17 cellular contexts compared by ENCODE assay signal in genomic region chr10:7686351-7687171, GRCh38. TPM values are rescaled to one million over a fixed set of nuclear protein-coding genes. Genes with fewer than 3 reads are reported as not detected.
A peak's percentile ranks its signal among the peaks of the same experiment; 100 is the strongest.
DNase-seq lines count a peak whose midpoint lies in the region; ATAC-seq and TF ChIP-seq lines count a peak whose summit lies in the region.
"Had no signal": no experiment of that assay in that cellular context is flagged by ENCODE, and none has a peak within 500 bp of the region (broad histone marks: within the 10 kb centered on the region; RNA-seq: fewer than 3 reads in every experiment).

No MANE protein-coding gene starts in this region.

- TF ChIP-seq EP300 in suprapubic skin (IDR thresholded peaks at IDR 0.05): no peak

- H3K36me3 Mint-ChIP-seq in activated CD4-positive, alpha-beta T cell treated with anti-CD3 and anti-CD28 coated beads for 36 hours (ENCODE audit: low read depth): peaks cover 2% of the 10 kb centered on the region

- no peak overlapping the region for H3K9ac ChIP-seq in subcutaneous abdominal adipose tissue (ENCODE audit: low read length in 5 of 5)

- peak; percentile 8 for ATAC-seq in activated CD4-positive, alpha-beta T cell treated with anti-CD3 and anti-CD28 coated beads for 36 hours
- ATAC-seq in esophagus mucosa (peak; percentile 88), GM18505 (IDR thresholded peaks at IDR 0.05; ENCODE audit: unreplicated experiment) (no peak), GM18858 (IDR thresholded peaks at IDR 0.05; ENCODE audit: unreplicated experiment) (no peak)

- intact Hi-C loops in activated CD4-positive, alpha-beta T cell treated with anti-CD3 and anti-CD28 coated beads for 36 hours (cut with DNase I, micrococcal nuclease): loop anchor here (1.0 to 10.0 kb wide), 5 partner anchors 161 to 1618 kb away; no protein-coding TSS in a partner anchor

- no peaks in the 10 kb centered on the region for H3K36me3 ChIP-seq in subcutaneous abdominal adipose tissue (ENCODE audit: control insufficient read depth in 5 of 5, insufficient read depth in 5 of 5, low read length in 5 of 5)
- H3K36me3 ChIP-seq in suprapubic skin: no peaks in the 10 kb centered on the region
- H3K36me3 ChIP-seq: brain microvascular endothelial cell, neutrophil, uterus had no signal

- H3K27me3 ChIP-seq in subcutaneous abdominal adipose tissue (ENCODE audit: control insufficient read depth in 5 of 5, insufficient read depth in 4 of 5, low read length in 5 of 5) (no peaks in the 10 kb centered on the region), suprapubic skin (no peaks in the 10 kb centered on the region)
- H3K27me3 ChIP-seq: brain microvascular endothelial cell, uterus had no signal

- CTCF ChIA-PET in activated CD4-positive, alpha-beta T cell treated with anti-CD3 and anti-CD28 coated beads for 36 hours (lab: Charles Lee): interaction anchor here (0.6 to 6.2 kb wide), 22 partner anchors 9 to 339 kb away, joined by 3 to 97 read pairs (median 4); no protein-coding TSS in a partner anchor

- H3K27ac ChIP-seq in subcutaneous abdominal adipose tissue (ENCODE audit: low read depth, low read length) (peak overlapping the region; percentile 38), suprapubic skin (no peak overlapping the region)
- H3K27ac ChIP-seq: brain microvascular endothelial cell, neutrophil, uterus had no signal

- TF ChIP-seq POLR2A in suprapubic skin (IDR thresholded peaks at IDR 0.05) (no peak), GM18505 (IDR thresholded peaks at IDR 0.05; ENCODE audit: borderline replicate concordance, extremely low read depth, insufficient read depth, insufficient read length) (no peak)

- H3K27ac Mint-ChIP-seq in activated CD4-positive, alpha-beta T cell treated with anti-CD3 and anti-CD28 coated beads for 36 hours: no peak overlapping the region
- H3K27ac Mint-ChIP-seq: activated naive CD8-positive, alpha-beta T cell; CD4-positive, alpha-beta T cell; dendritic cell treated with granulocyte-macrophage colony-stimulating factor and Interleukin-4, amounts not matched to agents 40 ng/mL and 50 ng/mL, for 4 days had no signal

- POLR2A ChIA-PET in activated CD4-positive, alpha-beta T cell treated with anti-CD3 and anti-CD28 coated beads for 36 hours (lab: Charles Lee): interaction anchor here (0.7 kb wide), 1 partner anchor 644 kb away, joined by 5 read pairs; no protein-coding TSS in a partner anchor

- peaks cover 8% of the 10 kb centered on the region for H3K27me3 Mint-ChIP-seq in activated CD4-positive, alpha-beta T cell treated with anti-CD3 and anti-CD28 coated beads for 36 hours
- H3K27me3 Mint-ChIP-seq: activated naive CD8-positive, alpha-beta T cell had no signal

- H3K4me1 Mint-ChIP-seq in activated CD4-positive, alpha-beta T cell treated with anti-CD3 and anti-CD28 coated beads for 36 hours: peaks cover 6% of the 10 kb centered on the region

- H3K4me3 ChIP-seq in subcutaneous abdominal adipose tissue (ENCODE audit: low read depth in 1 of 5, low read length in 5 of 5) (no peak overlapping the region), suprapubic skin (no peak overlapping the region)
- H3K4me3 ChIP-seq: uterus had no signal

- DNase-seq in activated CD4-positive, alpha-beta T cell treated with anti-CD3 and anti-CD28 coated beads for 36 hours: no peak
- no peak for DNase-seq in activated CD4-positive, alpha-beta T cell treated with anti-CD3 and anti-CD28 coated beads, Interleukin-2, amount 50 U/mL, for 1 hour
- DNase-seq in NCI-H1417 treated with DMSO at 0.1 percent for 48 hours (lab: John Stamatoyannopoulos, UW): peak; percentile 51
- DNase-seq in suprapubic skin (ENCODE audit: low spot score in 2 of 2): no peak

- H3K9me3 Mint-ChIP-seq in activated CD4-positive, alpha-beta T cell treated with anti-CD3 and anti-CD28 coated beads for 36 hours (ENCODE audit: low read depth): peaks cover 8% of the 10 kb centered on the region

- no peak for TF ChIP-seq CTCF in suprapubic skin (IDR thresholded peaks at IDR 0.05)

- peaks cover 0 to 8% (median 6%) of the 10 kb centered on the region in 5 donors for H3K4me1 ChIP-seq in subcutaneous abdominal adipose tissue (ENCODE audit: control insufficient read depth in 5 of 5, insufficient read depth in 5 of 5, low read length in 5 of 5)
- peaks cover 3% of the 10 kb centered on the region for H3K4me1 ChIP-seq in suprapubic skin
- H3K4me1 ChIP-seq: uterus had no signal

- H3K9me3 ChIP-seq in subcutaneous abdominal adipose tissue (ENCODE audit: control insufficient read depth in 5 of 5, low read length in 5 of 5): peaks cover 0 to 5% (median 0%) of the 10 kb centered on the region in 5 donors
- no peaks in the 10 kb centered on the region for H3K9me3 ChIP-seq in suprapubic skin
- H3K9me3 ChIP-seq: neutrophil, uterus had no signal

- no peak overlapping the region for H3K4me3 Mint-ChIP-seq in activated CD4-positive, alpha-beta T cell treated with anti-CD3 and anti-CD28 coated beads for 36 hours
- H3K4me3 Mint-ChIP-seq: CD4-positive, alpha-beta T cell; dendritic cell treated with granulocyte-macrophage colony-stimulating factor and Interleukin-4, amounts not matched to agents 40 ng/mL and 50 ng/mL, for 4 days; stimulated activated naive B cell treated with anti-CD40 and anti-IgM and Interleukin-4, amounts not matched to agents 10 μg/mL and 1 μg/mL and 100 μg/mL, for 72 hours had no signal

- WGBS in suprapubic skin: 79% methylated on average over 13 of the region's 13 CpGs

RNA-seq across cellular contexts. Expression of gene ITIH2, which starts 16.6 kb away (rescaled TPM):
- not detected for total RNA-seq in activated CD4-positive, alpha-beta T cell treated with anti-CD3 and anti-CD28 coated beads for 36 hours
- not detected for total RNA-seq in esophagus mucosa
- under 1 TPM in 1 of 4 donors, not detected in 3; 0.24 TPM for total RNA-seq in suprapubic skin
- total RNA-seq: CD4-positive, alpha-beta T cell; epithelial cell of proximal tubule; LHCN-M2 had no signal

RNA-seq across cellular contexts. Expression of gene ITIH5, which starts 19.8 kb away (rescaled TPM):
- not detected for total RNA-seq in activated CD4-positive, alpha-beta T cell treated with anti-CD3 and anti-CD28 coated beads for 36 hours
- total RNA-seq in esophagus mucosa (2.3 TPM), suprapubic skin (10 to 100 TPM in 1 of 4 donors, 1 to 10 TPM in 3; 3.8 to 11.3 (median 4.4) TPM)
- total RNA-seq: CD4-positive, alpha-beta T cell; epithelial cell of proximal tubule; LHCN-M2 had no signal

Comparison
In these comparisons a context has a peak if more than half of its experiments do, and no peak if none do; other contexts are left out.
1. ATAC-seq: peak in activated CD4-positive, alpha-beta T cell treated with anti-CD3 and anti-CD28 coated beads for 36 hours (single experiment) and esophagus mucosa (single experiment); none in GM18505 (single experiment) and GM18858 (single experiment).